In the genomic region with DNA sequence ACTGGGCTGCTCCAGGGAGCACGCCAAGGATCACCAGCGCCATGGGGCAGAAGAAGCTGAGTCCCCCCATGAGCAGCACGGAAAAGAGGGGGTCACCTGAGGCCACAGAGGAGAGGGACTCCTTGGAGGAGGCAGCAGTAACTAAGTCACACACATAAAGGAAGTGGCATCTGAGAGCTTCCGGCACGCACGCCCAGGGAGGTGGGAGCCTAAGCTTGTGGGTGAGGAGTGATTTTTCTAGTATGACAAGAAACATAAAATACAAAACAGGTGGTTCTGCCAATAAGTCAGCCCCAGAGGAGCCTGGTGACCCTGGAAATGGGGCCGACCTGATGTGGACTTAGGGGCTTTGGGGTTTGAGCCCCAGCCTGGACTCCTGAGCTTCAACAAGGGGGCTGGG, we compare ENCODE assay signal across 1 cellular context.
TF ChIP-seq lines count a peak whose summit lies in the region.

No MANE protein-coding gene starts in this region.

TF ChIP-seq in HepG2, 621 proteins besides CTCF, POLR2A, EP300 and RAD21 (continued from another document):
- TF ChIP-seq, protein P1, sequence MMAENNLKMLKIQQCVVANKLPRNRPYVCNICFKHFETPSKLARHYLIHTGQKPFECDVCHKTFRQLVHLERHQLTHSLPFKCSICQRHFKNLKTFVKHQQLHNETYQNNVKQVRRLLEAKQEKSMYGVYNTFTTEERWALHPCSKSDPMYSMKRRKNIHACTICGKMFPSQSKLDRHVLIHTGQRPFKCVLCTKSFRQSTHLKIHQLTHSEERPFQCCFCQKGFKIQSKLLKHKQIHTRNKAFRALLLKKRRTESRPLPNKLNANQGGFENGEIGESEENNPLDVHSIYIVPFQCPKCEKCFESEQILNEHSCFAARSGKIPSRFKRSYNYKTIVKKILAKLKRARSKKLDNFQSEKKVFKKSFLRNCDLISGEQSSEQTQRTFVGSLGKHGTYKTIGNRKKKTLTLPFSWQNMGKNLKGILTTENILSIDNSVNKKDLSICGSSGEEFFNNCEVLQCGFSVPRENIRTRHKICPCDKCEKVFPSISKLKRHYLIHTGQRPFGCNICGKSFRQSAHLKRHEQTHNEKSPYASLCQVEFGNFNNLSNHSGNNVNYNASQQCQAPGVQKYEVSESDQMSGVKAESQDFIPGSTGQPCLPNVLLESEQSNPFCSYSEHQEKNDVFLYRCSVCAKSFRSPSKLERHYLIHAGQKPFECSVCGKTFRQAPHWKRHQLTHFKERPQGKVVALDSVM (CRISPR knock-in tag; IDR thresholded peaks at IDR 0.05) = no peak
- TF ChIP-seq, protein P2, sequence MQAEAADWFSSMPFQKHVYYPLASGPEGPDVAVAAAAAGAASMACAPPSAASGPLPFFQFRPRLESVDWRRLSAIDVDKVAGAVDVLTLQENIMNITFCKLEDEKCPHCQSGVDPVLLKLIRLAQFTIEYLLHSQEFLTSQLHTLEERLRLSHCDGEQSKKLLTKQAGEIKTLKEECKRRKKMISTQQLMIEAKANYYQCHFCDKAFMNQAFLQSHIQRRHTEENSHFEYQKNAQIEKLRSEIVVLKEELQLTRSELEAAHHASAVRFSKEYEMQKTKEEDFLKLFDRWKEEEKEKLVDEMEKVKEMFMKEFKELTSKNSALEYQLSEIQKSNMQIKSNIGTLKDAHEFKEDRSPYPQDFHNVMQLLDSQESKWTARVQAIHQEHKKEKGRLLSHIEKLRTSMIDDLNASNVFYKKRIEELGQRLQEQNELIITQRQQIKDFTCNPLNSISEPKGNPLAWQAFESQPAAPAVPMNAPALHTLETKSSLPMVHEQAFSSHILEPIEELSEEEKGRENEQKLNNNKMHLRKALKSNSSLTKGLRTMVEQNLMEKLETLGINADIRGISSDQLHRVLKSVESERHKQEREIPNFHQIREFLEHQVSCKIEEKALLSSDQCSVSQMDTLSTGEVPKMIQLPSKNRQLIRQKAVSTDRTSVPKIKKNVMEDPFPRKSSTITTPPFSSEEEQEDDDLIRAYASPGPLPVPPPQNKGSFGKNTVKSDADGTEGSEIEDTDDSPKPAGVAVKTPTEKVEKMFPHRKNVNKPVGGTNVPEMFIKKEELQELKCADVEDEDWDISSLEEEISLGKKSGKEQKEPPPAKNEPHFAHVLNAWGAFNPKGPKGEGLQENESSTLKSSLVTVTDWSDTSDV (CRISPR knock-in tag; IDR thresholded peaks at IDR 0.05) = no peak
- TF ChIP-seq ISL2 (CRISPR knock-in tag; IDR thresholded peaks at IDR 0.05) (no peak), ZSCAN20 (CRISPR knock-in tag; IDR thresholded peaks at IDR 0.05; ENCODE audit: borderline replicate concordance) (no peak), ZNF75D (CRISPR knock-in tag; IDR thresholded peaks at IDR 0.05; ENCODE audit: borderline replicate concordance) (no peak), YEATS4 (CRISPR knock-in tag; IDR thresholded peaks at IDR 0.05; ENCODE audit: borderline replicate concordance) (no peak), ZNF614 (CRISPR knock-in tag; IDR thresholded peaks at IDR 0.05; ENCODE audit: borderline replicate concordance) (no peak), ELF4 (CRISPR knock-in tag; IDR thresholded peaks at IDR 0.05; ENCODE audit: borderline replicate concordance) (no peak), PRPF4 (IDR thresholded peaks at IDR 0.05; ENCODE audit: low read depth, low read length, poor library complexity, severe bottlenecking) (no peak), SCMH1 (CRISPR knock-in tag; IDR thresholded peaks at IDR 0.05; ENCODE audit: borderline replicate concordance) (no peak), ZNF205 (CRISPR knock-in tag; IDR thresholded peaks at IDR 0.05) (no peak)
- TF ChIP-seq, protein P3, sequence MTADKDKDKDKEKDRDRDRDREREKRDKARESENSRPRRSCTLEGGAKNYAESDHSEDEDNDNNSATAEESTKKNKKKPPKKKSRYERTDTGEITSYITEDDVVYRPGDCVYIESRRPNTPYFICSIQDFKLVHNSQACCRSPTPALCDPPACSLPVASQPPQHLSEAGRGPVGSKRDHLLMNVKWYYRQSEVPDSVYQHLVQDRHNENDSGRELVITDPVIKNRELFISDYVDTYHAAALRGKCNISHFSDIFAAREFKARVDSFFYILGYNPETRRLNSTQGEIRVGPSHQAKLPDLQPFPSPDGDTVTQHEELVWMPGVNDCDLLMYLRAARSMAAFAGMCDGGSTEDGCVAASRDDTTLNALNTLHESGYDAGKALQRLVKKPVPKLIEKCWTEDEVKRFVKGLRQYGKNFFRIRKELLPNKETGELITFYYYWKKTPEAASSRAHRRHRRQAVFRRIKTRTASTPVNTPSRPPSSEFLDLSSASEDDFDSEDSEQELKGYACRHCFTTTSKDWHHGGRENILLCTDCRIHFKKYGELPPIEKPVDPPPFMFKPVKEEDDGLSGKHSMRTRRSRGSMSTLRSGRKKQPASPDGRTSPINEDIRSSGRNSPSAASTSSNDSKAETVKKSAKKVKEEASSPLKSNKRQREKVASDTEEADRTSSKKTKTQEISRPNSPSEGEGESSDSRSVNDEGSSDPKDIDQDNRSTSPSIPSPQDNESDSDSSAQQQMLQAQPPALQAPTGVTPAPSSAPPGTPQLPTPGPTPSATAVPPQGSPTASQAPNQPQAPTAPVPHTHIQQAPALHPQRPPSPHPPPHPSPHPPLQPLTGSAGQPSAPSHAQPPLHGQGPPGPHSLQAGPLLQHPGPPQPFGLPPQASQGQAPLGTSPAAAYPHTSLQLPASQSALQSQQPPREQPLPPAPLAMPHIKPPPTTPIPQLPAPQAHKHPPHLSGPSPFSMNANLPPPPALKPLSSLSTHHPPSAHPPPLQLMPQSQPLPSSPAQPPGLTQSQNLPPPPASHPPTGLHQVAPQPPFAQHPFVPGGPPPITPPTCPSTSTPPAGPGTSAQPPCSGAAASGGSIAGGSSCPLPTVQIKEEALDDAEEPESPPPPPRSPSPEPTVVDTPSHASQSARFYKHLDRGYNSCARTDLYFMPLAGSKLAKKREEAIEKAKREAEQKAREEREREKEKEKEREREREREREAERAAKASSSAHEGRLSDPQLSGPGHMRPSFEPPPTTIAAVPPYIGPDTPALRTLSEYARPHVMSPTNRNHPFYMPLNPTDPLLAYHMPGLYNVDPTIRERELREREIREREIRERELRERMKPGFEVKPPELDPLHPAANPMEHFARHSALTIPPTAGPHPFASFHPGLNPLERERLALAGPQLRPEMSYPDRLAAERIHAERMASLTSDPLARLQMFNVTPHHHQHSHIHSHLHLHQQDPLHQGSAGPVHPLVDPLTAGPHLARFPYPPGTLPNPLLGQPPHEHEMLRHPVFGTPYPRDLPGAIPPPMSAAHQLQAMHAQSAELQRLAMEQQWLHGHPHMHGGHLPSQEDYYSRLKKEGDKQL (CRISPR knock-in tag; IDR thresholded peaks at IDR 0.05; ENCODE audit: low read depth) = no peak
TF ChIP-seq in HepG2: peak in this region for 0.
